ENCODE assay signal across 17 cellular contexts in genomic region chr1:77014396-77014795, GRCh38.
A peak's percentile ranks its signal among the peaks of the same experiment; 100 is the strongest.
DNase-seq lines count a peak whose midpoint lies in the region; ATAC-seq, FAIRE-seq and TF ChIP-seq lines count a peak whose summit lies in the region.
"Had no signal": no experiment of that assay in that cellular context is flagged by ENCODE, and none has a peak within 500 bp of the region (broad histone marks: within the 10 kb centered on the region; RNA-seq: fewer than 3 reads in every experiment).

No MANE protein-coding gene starts in this region.

- FAIRE-seq in GM12878 (lab: Jason Lieb, UNC): no peak
- FAIRE-seq: H54 had no signal

- no peak overlapping the region for H3K4ac ChIP-seq in mesendoderm (ENCODE audit: low read depth, low read length)

- H3K4me1 ChIP-seq in Caco-2 (no peaks in the 10 kb centered on the region), GM12878 (ENCODE audit: control insufficient read depth, insufficient read depth, low read length) (no peaks in the 10 kb centered on the region), mesendoderm (ENCODE audit: control insufficient read depth, low read depth, low read length) (peaks cover 13% of the 10 kb centered on the region), transverse colon (no peaks in the 10 kb centered on the region)

- DNase-seq in Caco-2: peak; percentile 3 to 44
- DNase-seq in H7: peak; percentile 22
- no peak for DNase-seq in GM12878 (ENCODE audit: low read depth, low spot score)
- peak; percentile 56 for DNase-seq in mesendoderm
- no peak for DNase-seq in activated CD4-positive, CD25-positive, alpha-beta regulatory T cell (lab: John Stamatoyannopoulos, UW)
- no peak for DNase-seq in transverse colon
- no peak for DNase-seq in NCI-H1417 treated with DMSO at 0.1 percent for 48 hours (lab: John Stamatoyannopoulos, UW)
- DNase-seq in T-helper 1 cell: no peak
- DNase-seq: CD8-positive, alpha-beta memory T cell; NCI-H1417; NCI-H2029; NCI-H524; SJCRH30 had no signal

- no peak overlapping the region for H3K4me2 ChIP-seq in GM12878 (ENCODE audit: control insufficient read depth, insufficient read depth)
- H3K4me2 ChIP-seq in mesendoderm (ENCODE audit: low read length): no peak overlapping the region
- H3K4me2 ChIP-seq: BLaER1, KMS-11 had no signal

- no peak overlapping the region for H3K56ac ChIP-seq in mesendoderm (ENCODE audit: low read length)

- TF ChIP-seq EP300 in GM12878 (IDR thresholded peaks at IDR 0.05; ENCODE audit: borderline replicate concordance in 1 of 2, control insufficient read depth in 1 of 2, low read depth in 2 of 2, low read length in 2 of 2) (no peak), transverse colon (IDR thresholded peaks at IDR 0.05; ENCODE audit: low read depth) (no peak)

- TF ChIP-seq RAD21 in GM12878 (IDR thresholded peaks at IDR 0.05; ENCODE audit: insufficient read depth, low read depth, low read length): no peak

- H3K9me3 ChIP-seq in Caco-2: no peaks in the 10 kb centered on the region
- no peaks in the 10 kb centered on the region for H3K9me3 ChIP-seq in GM12878 (replicated peaks; ENCODE audit: control insufficient read depth, insufficient read depth, low read length)
- no peaks in the 10 kb centered on the region for H3K9me3 ChIP-seq in transverse colon
- H3K9me3 ChIP-seq: BLaER1, SJCRH30 had no signal

- no peak overlapping the region for H3K9ac ChIP-seq in GM12878 (ENCODE audit: control insufficient read depth, insufficient read depth, low read length)
- H3K9ac ChIP-seq in mesendoderm (ENCODE audit: low read length): no peak overlapping the region
- H3K9ac ChIP-seq: BLaER1, KMS-11 had no signal

- TF ChIP-seq CTCF in Caco-2 (IDR thresholded peaks at IDR 0.05; ENCODE audit: insufficient read depth in 1 of 2, low read depth in 1 of 2, low read length in 1 of 2, severe bottlenecking in 1 of 2, unreplicated experiment in 1 of 2) (no peak), GM12878 (IDR thresholded peaks at IDR 0.05 in 2 of 3, conservative IDR thresholded peaks at IDR 0.05 in 1 of 3; ENCODE audit: control insufficient read depth in 2 of 3, extremely low read depth in 1 of 3, insufficient read depth in 1 of 3, low read depth in 3 of 3, low read length in 3 of 3) (no peak), transverse colon (IDR thresholded peaks at IDR 0.05) (no peak)

- no peaks in the 10 kb centered on the region for H3K36me3 Mint-ChIP-seq in Caco-2 (ENCODE audit: insufficient read depth, unreplicated experiment)
- H3K36me3 Mint-ChIP-seq: CD8-positive, alpha-beta memory T cell had no signal

- H2AFZ ChIP-seq in GM12878 (ENCODE audit: control insufficient read depth, low read depth, low read length): no peak overlapping the region

- H3K27ac Mint-ChIP-seq in Caco-2 (ENCODE audit: unreplicated experiment): no peak overlapping the region
- H3K27ac Mint-ChIP-seq: CD8-positive, alpha-beta memory T cell had no signal

- H3K4me3 ChIP-seq in Caco-2 (ENCODE audit: low read depth, low read length) (no peak overlapping the region), H7 (ENCODE audit: insufficient read depth, low read depth, low read length) (no peak overlapping the region), GM12878 (no peak overlapping the region), mesendoderm (ENCODE audit: low read length) (no peak overlapping the region), transverse colon (no peak overlapping the region)
- H3K4me3 ChIP-seq: BLaER1, SJCRH30 had no signal

- no peak overlapping the region for H3K4me3 Mint-ChIP-seq in Caco-2 (ENCODE audit: unreplicated experiment)
- H3K4me3 Mint-ChIP-seq: CD8-positive, alpha-beta memory T cell had no signal

- no peak overlapping the region for H3K18ac ChIP-seq in mesendoderm (ENCODE audit: low read length)

- H2AK5ac ChIP-seq in mesendoderm (ENCODE audit: low read length): no peak overlapping the region

- no peak overlapping the region for H2BK5ac ChIP-seq in mesendoderm (ENCODE audit: low read length)

- POLR2A ChIA-PET in Caco-2 (lab: Charles Lee): no interaction called here
- POLR2A ChIA-PET in GM12878 (lab: Charles Lee): interaction anchor here (0.5 to 1.4 kb wide), 2 partner anchors 14 to 81 kb away, joined by 5 read pairs; no protein-coding TSS in a partner anchor

- H4K8ac ChIP-seq in mesendoderm (ENCODE audit: low read depth, low read length): no peak overlapping the region

- intact Hi-C loops in Caco-2 (cut with micrococcal nuclease; ENCODE audit: unreplicated experiment): no loop called here
- intact Hi-C loops in GM12878 (cut with micrococcal nuclease; ENCODE audit: unreplicated experiment): no loop called here
- intact Hi-C loops in transverse colon (cut with DNase I; ENCODE audit: low total_unique reads): no loop called here

- TF ChIP-seq POLR2A in GM12878 (IDR thresholded peaks at IDR 0.05; ENCODE audit: low read depth, low read length) (no peak), transverse colon (IDR thresholded peaks at IDR 0.05) (no peak)

- H3K27ac ChIP-seq in GM12878 (ENCODE audit: control insufficient read depth, insufficient read depth) (no peak overlapping the region), mesendoderm (ENCODE audit: low read depth, low read length) (no peak overlapping the region), transverse colon (no peak overlapping the region)
- H3K27ac ChIP-seq: BLaER1, KMS-11, RWPE1, SJCRH30 had no signal

- no peak overlapping the region for H2BK15ac ChIP-seq in mesendoderm (replicated peaks; ENCODE audit: low read depth)

- H3K79me2 ChIP-seq in GM12878 (ENCODE audit: control insufficient read depth, insufficient read depth, low read length) (no peaks in the 10 kb centered on the region), mesendoderm (ENCODE audit: control insufficient read depth, insufficient read depth, low read length) (no peaks in the 10 kb centered on the region)

- CTCF ChIA-PET in Caco-2 (lab: Charles Lee) (no interaction called here), GM12878 (lab: Yijun Ruan, JAX) (interaction anchor here (1.1 kb wide), 1 partner anchor 66 kb away, joined by 3 read pairs; no protein-coding TSS in a partner anchor)

- RAD21 ChIA-PET in GM12878 (lab: Charles Lee; ENCODE audit: unreplicated experiment): no interaction called here

- no peak overlapping the region for H2BK120ac ChIP-seq in mesendoderm (ENCODE audit: low read depth, low read length)

- no peak overlapping the region for H4K5ac ChIP-seq in mesendoderm (ENCODE audit: low read length)

- in situ Hi-C loops in GM12878 (cut with MboI): no loop called here
- in situ Hi-C loops in transverse colon (cut with MboI; ENCODE audit: low pct_ligation_motif_present in 1 of 4, low pct_unique_long_range_greater_than_20kb in 1 of 4, low sequenced_read_pairs in 3 of 4): no loop called here

- no peak overlapping the region for H3K23ac ChIP-seq in mesendoderm (ENCODE audit: low read length)

- no peaks in the 10 kb centered on the region for H3K79me1 ChIP-seq in mesendoderm (ENCODE audit: low read length)

- no peaks in the 10 kb centered on the region for H3K9me3 Mint-ChIP-seq in Caco-2 (ENCODE audit: unreplicated experiment)
- H3K9me3 Mint-ChIP-seq: CD8-positive, alpha-beta memory T cell had no signal

- H4K20me1 ChIP-seq in GM12878 (ENCODE audit: control insufficient read depth, insufficient read depth): no peaks in the 10 kb centered on the region
- H4K20me1 ChIP-seq: BLaER1 had no signal

- ATAC-seq in GM12878: no peak

- SMC1A ChIA-PET in GM12878 (lab: Charles Lee; ENCODE audit: uncharacterized antibody, unreplicated experiment): interaction anchor here (1.4 kb wide), 2 partner anchors 12 to 17 kb away, joined by 4 to 5 read pairs; no protein-coding TSS in a partner anchor

- 41% methylated on average over 2 of the region's 2 CpGs for WGBS in GM12878 (ENCODE audit: insufficient coverage, insufficient replicate concordance, low lambda C conversion rate, missing lambda C conversion rate)
- WGBS in mesendoderm (ENCODE audit: extremely low coverage, insufficient coverage, low lambda C conversion rate): no CpG with 5 or more reads among the region's 2 CpGs
- 33 to 71% methylated on average over 1 to 2 of the region's 2 CpGs for WGBS in transverse colon (ENCODE audit: low coverage in 1 of 2), 2 donors

- H3K27me3 Mint-ChIP-seq in Caco-2 (ENCODE audit: insufficient read depth, unreplicated experiment): peaks cover 6% of the 10 kb centered on the region

- no TSS peak for BruUV-seq in Caco-2 (replicated peaks; lab: Mats Ljungman, UMichigan)
- no TSS peak for BruUV-seq in GM12878 (replicated peaks; lab: Mats Ljungman, UMichigan)

- no peaks in the 10 kb centered on the region for H3K4me1 Mint-ChIP-seq in Caco-2 (ENCODE audit: low read depth, unreplicated experiment)
- H3K4me1 Mint-ChIP-seq: CD8-positive, alpha-beta memory T cell had no signal

- H3K36me3 ChIP-seq in Caco-2 (ENCODE audit: control insufficient read depth, insufficient read depth, low read length) (no peaks in the 10 kb centered on the region), H7 (replicated peaks; ENCODE audit: control insufficient read depth, insufficient read depth, low read length) (no peaks in the 10 kb centered on the region), GM12878 (ENCODE audit: control insufficient read depth in 2 of 2, insufficient read depth in 2 of 2, low read length in 1 of 2) (no peaks in the 10 kb centered on the region), mesendoderm (ENCODE audit: control insufficient read depth, insufficient read depth, low read length) (no peaks in the 10 kb centered on the region), transverse colon (no peaks in the 10 kb centered on the region)
- H3K36me3 ChIP-seq: BLaER1, SJCRH30 had no signal

- H3K27me3 ChIP-seq in Caco-2 (replicated peaks; ENCODE audit: control insufficient read depth, insufficient read depth, low read length) (no peaks in the 10 kb centered on the region; the same call in 1 of the 2 replicates), H7 (ENCODE audit: control insufficient read depth, insufficient read depth, low read length) (no peaks in the 10 kb centered on the region; the same call in 1 of the 2 replicates), GM12878 (replicated peaks in 1 of 2; ENCODE audit: control insufficient read depth in 2 of 2, insufficient read depth in 2 of 2, low read length in 1 of 2) (no peaks in the 10 kb centered on the region), mesendoderm (ENCODE audit: insufficient read depth, low read length, poor library complexity) (no peaks in the 10 kb centered on the region), transverse colon (no peaks in the 10 kb centered on the region)
- H3K27me3 ChIP-seq: BLaER1, SJCRH30 had no signal

TF ChIP-seq in GM12878, 131 proteins besides CTCF, POLR2A, EP300 and RAD21 (continues in another document):
- TF ChIP-seq CREM (IDR thresholded peaks at IDR 0.05; ENCODE audit: low read depth) (no peak), SREBF1 (IDR thresholded peaks at IDR 0.05; ENCODE audit: low read length) (no peak)
- TF ChIP-seq, protein P1, sequence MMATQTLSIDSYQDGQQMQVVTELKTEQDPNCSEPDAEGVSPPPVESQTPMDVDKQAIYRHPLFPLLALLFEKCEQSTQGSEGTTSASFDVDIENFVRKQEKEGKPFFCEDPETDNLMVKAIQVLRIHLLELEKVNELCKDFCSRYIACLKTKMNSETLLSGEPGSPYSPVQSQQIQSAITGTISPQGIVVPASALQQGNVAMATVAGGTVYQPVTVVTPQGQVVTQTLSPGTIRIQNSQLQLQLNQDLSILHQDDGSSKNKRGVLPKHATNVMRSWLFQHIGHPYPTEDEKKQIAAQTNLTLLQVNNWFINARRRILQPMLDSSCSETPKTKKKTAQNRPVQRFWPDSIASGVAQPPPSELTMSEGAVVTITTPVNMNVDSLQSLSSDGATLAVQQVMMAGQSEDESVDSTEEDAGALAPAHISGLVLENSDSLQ (IDR thresholded peaks at IDR 0.05): peak; percentile 40; the same call in 1 of the 2 replicates

Comparison
In these comparisons a context has a peak if more than half of its experiments do, and no peak if none do; other contexts are left out.
1. DNase-seq: peak in Caco-2 (2 of 2), H7 (single experiment) and mesendoderm (single experiment); none in GM12878 (single experiment), activated CD4-positive, CD25-positive, alpha-beta regulatory T cell (0 of 4), transverse colon (single experiment), NCI-H1417 treated with DMSO at 0.1 percent for 48 hours (single experiment) and T-helper 1 cell (0 of 5).